ENCODE assay signal across 8 cellular contexts in genomic region chr9:2622361-2623045, GRCh38. TPM values are rescaled to one million over a fixed set of nuclear protein-coding genes. Genes with fewer than 3 reads are reported as not detected.
DNase-seq lines count a peak whose midpoint lies in the region; ATAC-seq and TF ChIP-seq lines count a peak whose summit lies in the region.

No MANE protein-coding gene starts in this region.

- peak overlapping the region; percentile 83 for H3K4me3 Mint-ChIP-seq in activated T-cell treated with anti-CD3 and anti-CD28 coated beads, Interleukin-2, amount 50 U/mL, for 4 hours

- no peaks in the 10 kb centered on the region for H3K36me3 ChIP-seq in KMS-11 (ENCODE audit: insufficient read depth)
- H3K36me3 ChIP-seq in neuron (ENCODE audit: insufficient read depth, low read length), result no peaks in the 10 kb centered on the region

- no peaks in the 10 kb centered on the region for H3K4me1 ChIP-seq in KMS-11 (ENCODE audit: low read depth, poor library complexity, severe bottlenecking)
- no peaks in the 10 kb centered on the region for H3K4me1 ChIP-seq in foreskin keratinocyte
- peaks cover 26% of the 10 kb centered on the region for H3K4me1 ChIP-seq in neuron (ENCODE audit: insufficient read depth, low read length)

- no peaks in the 10 kb centered on the region for H3K9me3 Mint-ChIP-seq in activated T-cell treated with anti-CD3 and anti-CD28 coated beads, Interleukin-2, amount 50 U/mL, for 4 hours

- ATAC-seq in GM21526 (IDR thresholded peaks at IDR 0.05; ENCODE audit: low FRiP score, unreplicated experiment), result peak; percentile 37
- ATAC-seq in activated T-cell treated with anti-CD3 and anti-CD28 coated beads, Interleukin-2, amount 50 U/mL, for 4 hours, result peak; percentile 28 to 33
- peak; percentile 24 for ATAC-seq in foreskin keratinocyte

- no peaks in the 10 kb centered on the region for H3K9me3 ChIP-seq in neuron (ENCODE audit: low read length)

- H3K27ac ChIP-seq in KMS-11 (no peak overlapping the region), foreskin keratinocyte (no peak overlapping the region)

- no peaks in the 10 kb centered on the region for H3K79me2 ChIP-seq in KMS-11 (ENCODE audit: insufficient read depth, low read depth)

- peak overlapping the region; percentile 35; the same call in 1 of the 2 replicates for H3K9ac ChIP-seq in KMS-11

- H3K27me3 ChIP-seq in KMS-11 (ENCODE audit: insufficient read depth, low read depth), result no peaks in the 10 kb centered on the region
- peaks cover 52% of the 10 kb centered on the region for H3K27me3 ChIP-seq in foreskin keratinocyte
- no peaks in the 10 kb centered on the region for H3K27me3 ChIP-seq in neuron (ENCODE audit: insufficient read depth, low read length)

- peaks cover 12% of the 10 kb centered on the region for H3K4me1 Mint-ChIP-seq in activated T-cell treated with anti-CD3 and anti-CD28 coated beads, Interleukin-2, amount 50 U/mL, for 4 hours (ENCODE audit: low read depth)

- peak overlapping the region; percentile 48 for H3K4me2 ChIP-seq in KMS-11

- H3K4me3 ChIP-seq in KMS-11 (IDR thresholded peaks at IDR 0.05; ENCODE audit: insufficient read depth, low read depth, low read length), result no peak overlapping the region
- H3K4me3 ChIP-seq in neuron (ENCODE audit: low read length), result peak overlapping the region; percentile 61

- no peaks in the 10 kb centered on the region for H3K36me3 Mint-ChIP-seq in activated T-cell treated with anti-CD3 and anti-CD28 coated beads, Interleukin-2, amount 50 U/mL, for 4 hours (ENCODE audit: insufficient read depth)

- H2AFZ ChIP-seq in KMS-11 (ENCODE audit: low read depth) (peak overlapping the region; percentile 71), neuron (ENCODE audit: low read depth, low read length) (peak overlapping the region; percentile 92)

- H4K20me1 ChIP-seq in KMS-11 (ENCODE audit: insufficient read depth), result no peaks in the 10 kb centered on the region

- DNase-seq in ELR (ENCODE audit: low read depth) (peak; percentile 42), foreskin keratinocyte (peak; percentile 13 to 44), NK-92 (lab: John Stamatoyannopoulos, UW; ENCODE audit: unreplicated experiment) (no peak), Kasumi-1 (lab: John Stamatoyannopoulos, UW) (no peak)
- no peak for DNase-seq in activated T-cell treated with anti-CD3 and anti-CD28 coated beads, Interleukin-2, amount 50 U/mL, for 4 hours

- no peak for TF ChIP-seq CTCF in KMS-11 (conservative IDR thresholded peaks at IDR 0.05; ENCODE audit: low read depth, low read length)
- TF ChIP-seq CTCF in foreskin keratinocyte (conservative IDR thresholded peaks at IDR 0.05), result peak; percentile 9

- peaks cover 54% of the 10 kb centered on the region for H3K27me3 Mint-ChIP-seq in activated T-cell treated with anti-CD3 and anti-CD28 coated beads, Interleukin-2, amount 50 U/mL, for 4 hours (ENCODE audit: low read depth)

RNA-seq across cellular contexts. Expression of gene VLDLR, which starts 0.9 kb away (rescaled TPM):
- total RNA-seq in activated T-cell treated with anti-CD3 and anti-CD28 coated beads, Interleukin-2, amount 50 U/mL, for 4 hours, result 1 to 10 TPM; 1.5 to 4.6 (median 3.0) TPM
- total RNA-seq in foreskin keratinocyte, result 1.9 and 5.3 TPM in 2 replicates
- polyA plus RNA-seq in foreskin keratinocyte, result 0.82 and 1.7 TPM in 2 replicates

Comparison
In these comparisons a context has a peak if more than half of its experiments do, and no peak if none do; other contexts are left out.
1. DNase-seq: peak in ELR (single experiment) and foreskin keratinocyte (2 of 2); none in activated T-cell treated with anti-CD3 and anti-CD28 coated beads, Interleukin-2, amount 50 U/mL, for 4 hours (single experiment), NK-92 (single experiment) and Kasumi-1 (0 of 2).
2. Peak in every context shown above with its lines, with median percentiles within 50 percentile points of each other: ATAC-seq.